In genomic region chr5:111308951-111309350, GRCh38 we compare ENCODE assay signal across 16 cellular contexts.
A peak's percentile ranks its signal among the peaks of the same experiment; 100 is the strongest.
DNase-seq lines count a peak whose midpoint lies in the region; ATAC-seq, FAIRE-seq and TF ChIP-seq lines count a peak whose summit lies in the region.
"Had no signal": no experiment of that assay in that cellular context is flagged by ENCODE, and none has a peak within 500 bp of the region (broad histone marks: within the 10 kb centered on the region; RNA-seq: fewer than 3 reads in every experiment).

No MANE protein-coding gene starts in this region.

- H3K27me3 Mint-ChIP-seq in WTC11 (ENCODE audit: low read depth): no peaks in the 10 kb centered on the region
- H3K27me3 Mint-ChIP-seq: activated CD4-positive, alpha-beta T cell treated with anti-CD3 and anti-CD28 coated beads, Interleukin-2, amount 10 ng/mL, durations not matched to agents 7 days and 5 days; B cell had no signal

- no peak overlapping the region for H3K56ac ChIP-seq in mesendoderm (ENCODE audit: low read length)

- no peaks in the 10 kb centered on the region for H3K79me2 ChIP-seq in mesendoderm (ENCODE audit: control insufficient read depth, insufficient read depth, low read length)

- no peaks in the 10 kb centered on the region for H3K79me1 ChIP-seq in mesendoderm (ENCODE audit: low read length)

- ATAC-seq in WTC11 (peak; percentile 89), HG02610 (IDR thresholded peaks at IDR 0.05; ENCODE audit: unreplicated experiment) (no peak), GM19395 (IDR thresholded peaks at IDR 0.05; ENCODE audit: unreplicated experiment) (no peak)
- ATAC-seq: left colon had no signal

- TF ChIP-seq CTCF in D721Med (IDR thresholded peaks at IDR 0.05; ENCODE audit: insufficient read depth, missing control alignments) (no peak), WTC11 (IDR thresholded peaks at IDR 0.05) (no peak)

- peak overlapping the region; percentile 78 for H3K27ac Mint-ChIP-seq in WTC11
- H3K27ac Mint-ChIP-seq: activated CD4-positive, alpha-beta T cell treated with anti-CD3 and anti-CD28 coated beads, Interleukin-2, amount 10 ng/mL, durations not matched to agents 7 days and 5 days; B cell had no signal

- no peak overlapping the region for H2BK5ac ChIP-seq in mesendoderm (ENCODE audit: low read length)

- H3K27me3 ChIP-seq in mesendoderm (ENCODE audit: insufficient read depth, low read length, poor library complexity): no peaks in the 10 kb centered on the region
- H3K27me3 ChIP-seq: SJCRH30 had no signal

- DNase-seq in D721Med (ENCODE audit: insufficient read length, low spot score) (no peak), HEK293T (ENCODE audit: extremely low spot score) (peak; percentile 7), WTC11 (ENCODE audit: low spot score) (peak; percentile 20), mesendoderm (peak; percentile 61), inferior parietal cortex (ENCODE audit: extremely low spot score) (no peak)
- DNase-seq: activated CD4-positive, alpha-beta T cell treated with anti-CD3 and anti-CD28 coated beads, Interleukin-2, amount 10 ng/mL, durations not matched to agents 7 days and 5 days; effector CD8-positive, alpha-beta T cell; KBM-7; left colon; NCI-H1048; NCI-H2227 treated with DMSO at 0.1 percent for 48 hours had no signal

- H3K9me3 Mint-ChIP-seq in WTC11: no peaks in the 10 kb centered on the region
- H3K9me3 Mint-ChIP-seq: activated CD4-positive, alpha-beta T cell treated with anti-CD3 and anti-CD28 coated beads, Interleukin-2, amount 10 ng/mL, durations not matched to agents 7 days and 5 days had no signal

- no peak overlapping the region for H2BK15ac ChIP-seq in mesendoderm (replicated peaks; ENCODE audit: low read depth)

- H3K36me3 Mint-ChIP-seq in WTC11: no peaks in the 10 kb centered on the region

- H2BK120ac ChIP-seq in mesendoderm (ENCODE audit: low read depth, low read length): no peak overlapping the region

- H3K18ac ChIP-seq in mesendoderm (ENCODE audit: low read length): no peak overlapping the region

- no peak overlapping the region for H2AK5ac ChIP-seq in mesendoderm (ENCODE audit: low read length)

- H3K4ac ChIP-seq in mesendoderm (ENCODE audit: low read depth, low read length): no peak overlapping the region

- CTCF ChIA-PET in HEK293T (lab: Yijun Ruan, JAX): no interaction called here
- CTCF ChIA-PET in WTC11 (lab: Charles Lee): interaction anchor here (1.6 to 2.2 kb wide), 2 partner anchors 152 to 223 kb away, joined by 6 read pairs; no protein-coding TSS in a partner anchor

- no peak overlapping the region for H4K8ac ChIP-seq in mesendoderm (ENCODE audit: low read depth, low read length)

- no peaks in the 10 kb centered on the region for H3K36me3 ChIP-seq in mesendoderm (ENCODE audit: control insufficient read depth, insufficient read depth, low read length)
- H3K36me3 ChIP-seq: SJCRH30 had no signal

- H3K4me1 Mint-ChIP-seq in WTC11: peaks cover 16% of the 10 kb centered on the region
- H3K4me1 Mint-ChIP-seq: B cell had no signal

- no peak overlapping the region for H4K5ac ChIP-seq in mesendoderm (ENCODE audit: low read length)

- no peak overlapping the region for H3K27ac ChIP-seq in mesendoderm (ENCODE audit: low read depth, low read length)
- H3K27ac ChIP-seq: HL-60, SJCRH30 had no signal

- FAIRE-seq in D721Med (lab: Jason Lieb, UNC): peak; percentile 32

- no peak overlapping the region for H3K9ac ChIP-seq in mesendoderm (ENCODE audit: low read length)

- POLR2A ChIA-PET in HEK293T (lab: Yijun Ruan, JAX) (no interaction called here), WTC11 (lab: Charles Lee) (no interaction called here)

- no peak overlapping the region for H3K4me3 ChIP-seq in mesendoderm (ENCODE audit: low read length)
- H3K4me3 ChIP-seq: SJCRH30 had no signal

- peaks cover 2% of the 10 kb centered on the region for H3K4me1 ChIP-seq in mesendoderm (ENCODE audit: control insufficient read depth, low read depth, low read length)
- H3K4me1 ChIP-seq: SJCRH30 had no signal

- H3K23ac ChIP-seq in mesendoderm (ENCODE audit: low read length): no peak overlapping the region

- WGBS in mesendoderm (ENCODE audit: extremely low coverage, insufficient coverage, low lambda C conversion rate): no CpG with 5 or more reads among the region's 4 CpGs

- H3K4me3 Mint-ChIP-seq in WTC11: no peak overlapping the region
- H3K4me3 Mint-ChIP-seq: activated CD4-positive, alpha-beta T cell treated with anti-CD3 and anti-CD28 coated beads, Interleukin-2, amount 10 ng/mL, durations not matched to agents 7 days and 5 days; B cell had no signal

- no peak overlapping the region for H3K4me2 ChIP-seq in mesendoderm (ENCODE audit: low read length)

TF ChIP-seq in HEK293T, 16 proteins besides CTCF, POLR2A, EP300 and RAD21:
- no peak for TF ChIP-seq L3MBTL2 (conservative IDR thresholded peaks at IDR 0.05)
- TF ChIP-seq PKNOX1 (IDR thresholded peaks at IDR 0.05): no peak
- TF ChIP-seq BHLHE40 (IDR thresholded peaks at IDR 0.05; ENCODE audit: borderline replicate concordance): no peak
- TF ChIP-seq ELF4 (IDR thresholded peaks at IDR 0.05): no peak
- TF ChIP-seq NFRKB (IDR thresholded peaks at IDR 0.05): no peak
- no peak for TF ChIP-seq ZNF384 (IDR thresholded peaks at IDR 0.05)
- no peak for TF ChIP-seq FOXK2 (IDR thresholded peaks at IDR 0.05)

TF ChIP-seq in WTC11, 78 proteins besides CTCF, POLR2A, EP300 and RAD21 (continues in another document):
- TF ChIP-seq E2F1 (CRISPR knock-in tag; IDR thresholded peaks at IDR 0.05) (no peak), AR (CRISPR knock-in tag; IDR thresholded peaks at IDR 0.05) (no peak), GTF2I (CRISPR knock-in tag; conservative IDR thresholded peaks at IDR 0.05) (no peak), ZNF138 (CRISPR knock-in tag; conservative IDR thresholded peaks at IDR 0.05) (no peak), TEAD1 (CRISPR knock-in tag; IDR thresholded peaks at IDR 0.05) (no peak), TCF7 (CRISPR knock-in tag; IDR thresholded peaks at IDR 0.05; ENCODE audit: low read depth) (no peak), RELA (CRISPR knock-in tag; IDR thresholded peaks at IDR 0.05; ENCODE audit: borderline replicate concordance) (no peak), NR3C1 (CRISPR knock-in tag; conservative IDR thresholded peaks at IDR 0.05; ENCODE audit: low read depth) (no peak), PRDM15 (CRISPR knock-in tag; IDR thresholded peaks at IDR 0.05) (no peak), ZBTB21 (CRISPR knock-in tag; IDR thresholded peaks at IDR 0.05; ENCODE audit: borderline replicate concordance) (no peak), ZNF423 (CRISPR knock-in tag; IDR thresholded peaks at IDR 0.05) (no peak), HMGA2 (CRISPR knock-in tag; IDR thresholded peaks at IDR 0.05) (no peak)

Comparison
In these comparisons a context has a peak if more than half of its experiments do, and no peak if none do; other contexts are left out.
1. DNase-seq: peak in HEK293T (single experiment), WTC11 (single experiment) and mesendoderm (single experiment); none in D721Med (single experiment) and inferior parietal cortex (single experiment).